16 cellular contexts compared by ENCODE assay signal in genomic region chr16:8929086-8929748, GRCh38. TPM values are rescaled to one million over a fixed set of nuclear protein-coding genes. Genes with fewer than 3 reads are reported as not detected.
DNase-seq lines count a peak whose midpoint lies in the region; ATAC-seq and TF ChIP-seq lines count a peak whose summit lies in the region.
"Had no signal": no experiment of that assay in that cellular context is flagged by ENCODE, and none has a peak within 500 bp of the region (broad histone marks: within the 10 kb centered on the region; RNA-seq: fewer than 3 reads in every experiment).

No MANE protein-coding gene starts in this region.

- H3K4me3 Mint-ChIP-seq in activated CD4-positive, alpha-beta T cell treated with anti-CD3 and anti-CD28 coated beads for 36 hours: no peak overlapping the region
- no peak overlapping the region for H3K4me3 Mint-ChIP-seq in memory B cell

- H3K36me3 Mint-ChIP-seq in activated CD4-positive, alpha-beta T cell treated with anti-CD3 and anti-CD28 coated beads for 36 hours (ENCODE audit: low read depth): peaks cover 46% of the 10 kb centered on the region
- peaks cover 18% of the 10 kb centered on the region for H3K36me3 Mint-ChIP-seq in memory B cell

- POLR2A ChIA-PET in activated CD4-positive, alpha-beta T cell treated with anti-CD3 and anti-CD28 coated beads for 36 hours (lab: Charles Lee): no interaction called here
- POLR2A ChIA-PET in HEK293T (lab: Yijun Ruan, JAX): no interaction called here

- no peak for TF ChIP-seq CTCF in uterus (IDR thresholded peaks at IDR 0.05)

- H3K9me3 Mint-ChIP-seq in activated CD4-positive, alpha-beta T cell treated with anti-CD3 and anti-CD28 coated beads for 36 hours (ENCODE audit: low read depth): no peaks in the 10 kb centered on the region
- H3K9me3 Mint-ChIP-seq in memory B cell: no peaks in the 10 kb centered on the region

- no peaks in the 10 kb centered on the region for H3K9me3 ChIP-seq in uterus
- H3K9me3 ChIP-seq: lower lobe of right lung, neutrophil, transverse colon had no signal

- ATAC-seq in activated CD4-positive, alpha-beta T cell treated with anti-CD3 and anti-CD28 coated beads for 36 hours: no peak
- ATAC-seq in memory B cell (ENCODE audit: low read depth) (peak; percentile 37), HG03097 (IDR thresholded peaks at IDR 0.05; ENCODE audit: low FRiP score, unreplicated experiment) (no peak)

- peaks cover 60% of the 10 kb centered on the region for H3K4me1 Mint-ChIP-seq in activated CD4-positive, alpha-beta T cell treated with anti-CD3 and anti-CD28 coated beads for 36 hours
- H3K4me1 Mint-ChIP-seq in memory B cell: peaks cover 33% of the 10 kb centered on the region

- H3K27me3 Mint-ChIP-seq in activated CD4-positive, alpha-beta T cell treated with anti-CD3 and anti-CD28 coated beads for 36 hours: no peaks in the 10 kb centered on the region
- H3K27me3 Mint-ChIP-seq in memory B cell: no peaks in the 10 kb centered on the region

- no peak overlapping the region for H3K4me3 ChIP-seq in uterus
- H3K4me3 ChIP-seq: lower lobe of right lung, transverse colon had no signal

- DNase-seq in activated CD4-positive, alpha-beta T cell treated with anti-CD3 and anti-CD28 coated beads for 36 hours: no peak
- DNase-seq in activated CD4-positive, alpha-beta T cell treated with anti-CD3 and anti-CD28 coated beads, Interleukin-2, amount 50 U/mL, for 1 hour: no peak
- DNase-seq in HEK293T (ENCODE audit: extremely low spot score) (no peak), NCI-H2171 treated with DMSO at 0.1 percent for 48 hours (lab: John Stamatoyannopoulos, UW) (peak; percentile 96), memory B cell (ENCODE audit: low spot score in 2 of 2) (no peak), uterus (no peak), pons (ENCODE audit: low spot score) (no peak)
- DNase-seq: activated gamma-delta T cell treated with Interleukin-2 at 50 U/mL for 16 hours, lower lobe of right lung, transverse colon had no signal

- CTCF ChIA-PET in activated CD4-positive, alpha-beta T cell treated with anti-CD3 and anti-CD28 coated beads for 36 hours (lab: Charles Lee): interaction anchor here (0.6 to 1.2 kb wide), 4 partner anchors 13 to 112 kb away, joined by 3 read pairs; no protein-coding TSS in a partner anchor
- CTCF ChIA-PET in HEK293T (lab: Yijun Ruan, JAX): interaction anchor here (0.5 to 0.6 kb wide), 3 partner anchors 9 to 1585 kb away, joined by 4 read pairs; no protein-coding TSS in a partner anchor

- no peak for TF ChIP-seq POLR2A in uterus (IDR thresholded peaks at IDR 0.05)

- H3K36me3 ChIP-seq in uterus: no peaks in the 10 kb centered on the region

- H3K27ac Mint-ChIP-seq in activated CD4-positive, alpha-beta T cell treated with anti-CD3 and anti-CD28 coated beads for 36 hours: peak overlapping the region; percentile 24
- peak overlapping the region; percentile 36 for H3K27ac Mint-ChIP-seq in memory B cell

- no peak overlapping the region for H3K27ac ChIP-seq in uterus
- H3K27ac ChIP-seq: epithelial cell of prostate, lower lobe of right lung, neutrophil, transverse colon had no signal

- no peaks in the 10 kb centered on the region for H3K4me1 ChIP-seq in uterus

- intact Hi-C loops in activated CD4-positive, alpha-beta T cell treated with anti-CD3 and anti-CD28 coated beads for 36 hours (cut with DNase I, micrococcal nuclease): no loop called here
- intact Hi-C loops in uterus (cut with DNase I; ENCODE audit: low total_unique reads): no loop called here

- H3K27me3 ChIP-seq in uterus: no peaks in the 10 kb centered on the region
- H3K27me3 ChIP-seq: neutrophil, transverse colon had no signal

TF ChIP-seq in HEK293T, 16 proteins besides CTCF, POLR2A, EP300 and RAD21:
- TF ChIP-seq SP1 (IDR thresholded peaks at IDR 0.05) (no peak), PKNOX1 (IDR thresholded peaks at IDR 0.05) (peak; percentile 52; the same call in 1 of the 2 replicates)

RNA-seq across cellular contexts. Expression of gene USP7, which starts 34.5 kb away (rescaled TPM):
- total RNA-seq in activated CD4-positive, alpha-beta T cell treated with anti-CD3 and anti-CD28 coated beads for 36 hours: 100 to 1,000 TPM; 165 to 198 TPM
- total RNA-seq in uterus: 100 to 1,000 TPM in 2 of 4 donors, 10 to 100 TPM in 2; 20.9 to 223 (median 122) TPM

RNA-seq across cellular contexts. Expression of gene LITAFD, which starts 47.1 kb away (rescaled TPM):
- not detected for total RNA-seq in activated CD4-positive, alpha-beta T cell treated with anti-CD3 and anti-CD28 coated beads for 36 hours
- total RNA-seq in uterus: not detected
- total RNA-seq: lower lobe of right lung, M059J, SK-MEL-5, skeletal muscle tissue, transverse colon had no signal
